Comparison of ENCODE assay signal across 44 cellular contexts in the genomic region with DNA sequence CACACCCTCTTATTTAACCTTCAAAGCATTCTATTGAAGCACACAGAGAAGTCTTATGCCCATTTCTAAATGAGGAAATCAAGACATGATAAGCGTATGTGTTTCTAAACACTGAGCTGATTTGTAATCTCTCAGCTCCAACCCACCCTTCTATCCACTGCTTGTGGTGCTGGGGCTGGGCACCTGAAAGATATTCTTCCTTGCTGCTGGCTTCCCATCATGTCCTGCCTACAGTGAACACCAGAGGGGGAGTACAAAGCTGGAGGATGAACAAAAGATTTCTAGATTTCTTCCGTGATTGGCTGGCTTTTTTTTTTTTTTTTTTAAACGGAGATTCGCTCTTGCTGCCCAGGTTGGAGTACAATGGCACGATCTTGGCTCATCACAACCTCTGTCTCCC. TPM values are rescaled to one million over a fixed set of nuclear protein-coding genes. Genes with fewer than 3 reads are reported as not detected.
"Had no signal": no experiment of that assay in that cellular context is flagged by ENCODE, and none has a peak within 500 bp of the region (broad histone marks: within the 10 kb centered on the region; RNA-seq: fewer than 3 reads in every experiment).

No MANE protein-coding gene starts in this region.

- H3K9me3 Mint-ChIP-seq: activated naive CD4-positive, alpha-beta T cell treated with anti-CD3 and anti-CD28 coated beads for 36 hours; activated naive CD4-positive, alpha-beta T cell treated with anti-CD3 and anti-CD28 coated beads, Interleukin-2, amount 10 ng/mL, durations not matched to agents 7 days and 5 days; activated naive CD4-positive, alpha-beta T cell treated with anti-CD3 and anti-CD28 coated beads, Interleukin-2, amount 50 U/mL, for 72 hours; activated naive CD8-positive, alpha-beta T cell treated with anti-CD3 and anti-CD28 coated beads, Interleukin-2, amount 10 ng/mL, durations not matched to agents 7 days and 5 days; activated T-cell treated with anti-CD3 and anti-CD28 coated beads, Interleukin-2, amount 50 U/mL, for 4 hours; activated T-cell treated with anti-CD3 and anti-CD28 coated beads, Interleukin-2, amount 50 U/mL, for 72 hours; activated T-helper 17 cell treated with anti-CD3 and anti-CD28 coated beads, Interleukin-2, amount 50 U/mL, for 72 hours; activated T-helper 2 cell treated with anti-CD3 and anti-CD28 coated beads, Interferon-gamma antibody, Interleukin-2, Interleukin-4, amounts not matched to agents 10 μg/mL and 5 μg/mL and 100 μg/mL, durations not matched to agents 14 hours and 24 hours and 36 hours; central memory CD8-positive, alpha-beta T cell had no signal

- H3K27me3 Mint-ChIP-seq: activated naive CD4-positive, alpha-beta T cell treated with anti-CD3 and anti-CD28 coated beads, Interleukin-2, amount 10 ng/mL, durations not matched to agents 7 days and 5 days; activated naive CD4-positive, alpha-beta T cell treated with anti-CD3 and anti-CD28 coated beads, Interleukin-2, amount 50 U/mL, for 24 hours; activated naive CD8-positive, alpha-beta T cell; activated naive CD8-positive, alpha-beta T cell treated with anti-CD3 and anti-CD28 coated beads for 36 hours; activated naive CD8-positive, alpha-beta T cell treated with anti-CD3 and anti-CD28 coated beads, Interleukin-2, amount 10 ng/mL, durations not matched to agents 7 days and 5 days; activated naive CD8-positive, alpha-beta T cell treated with anti-CD3 and anti-CD28 coated beads, Interleukin-2, amount 50 U/mL, for 24 hours; activated T-cell treated with anti-CD3 and anti-CD28 coated beads, Interleukin-2, amount 50 U/mL, for 24 hours; activated T-helper 17 cell treated with anti-CD3 and anti-CD28 coated beads, Interleukin-2, amount 50 U/mL, for 72 hours; brain; central memory CD8-positive, alpha-beta T cell had no signal

- H3K27me3 ChIP-seq: adrenal gland, ascending aorta, body of pancreas, brain microvascular endothelial cell, breast epithelium, cardiac muscle cell had no signal

- H3K4me3 ChIP-seq: adrenal gland, ascending aorta, body of pancreas, breast epithelium, cardiac muscle cell had no signal

- DNase-seq: activated effector memory CD4-positive, alpha-beta T cell treated with anti-CD3 and anti-CD28 coated beads, Interleukin-2, amount 50 U/mL, for 16 hours; activated effector memory CD4-positive, alpha-beta T cell treated with Interleukin-2 at 50 U/mL for 16 hours; activated gamma-delta T cell; activated gamma-delta T cell treated with Interleukin-2 at 50 U/mL for 16 hours; activated naive CD4-positive, alpha-beta T cell; activated naive CD4-positive, alpha-beta T cell treated with anti-CD3 and anti-CD28 coated beads for 36 hours; activated naive CD4-positive, alpha-beta T cell treated with anti-CD3 and anti-CD28 coated beads, Interleukin-2, amount 10 ng/mL, durations not matched to agents 7 days and 5 days; activated naive CD4-positive, alpha-beta T cell treated with anti-CD3 and anti-CD28 coated beads, Interleukin-2, amount 50 U/mL, for 16 hours; activated naive CD4-positive, alpha-beta T cell treated with Interleukin-2 at 50 U/mL for 16 hours; activated naive CD8-positive, alpha-beta T cell treated with anti-CD3 and anti-CD28 coated beads for 36 hours; activated naive CD8-positive, alpha-beta T cell treated with anti-CD3 and anti-CD28 coated beads, Interleukin-2, amount 10 ng/mL, durations not matched to agents 7 days and 5 days; activated naive CD8-positive, alpha-beta T cell treated with anti-CD3 and anti-CD28 coated beads, Interleukin-2, amount 50 U/mL, for 24 hours; activated T-cell treated with anti-CD3 and anti-CD28 coated beads, Interleukin-2, amount 50 U/mL, for 1 hour; activated T-cell treated with anti-CD3 and anti-CD28 coated beads, Interleukin-2, amount 50 U/mL, for 24 hours; activated T-cell treated with anti-CD3 and anti-CD28 coated beads, Interleukin-2, amount 50 U/mL, for 4 hours; activated T-cell treated with anti-CD3 and anti-CD28 coated beads, Interleukin-2, amount 50 U/mL, for 48 hours; activated T-cell treated with anti-CD3 and anti-CD28 coated beads, Interleukin-2, amount 50 U/mL, for 72 hours; adrenal gland; amniotic stem cell; amygdala; anterior cingulate cortex; aorta; body of pancreas; brain microvascular endothelial cell; caudate nucleus; central memory CD4-positive, alpha-beta T cell; cerebellar nuclear complex had no signal

- H3K4me1 Mint-ChIP-seq: activated naive CD4-positive, alpha-beta T cell treated with anti-CD3 and anti-CD28 coated beads, Interleukin-2, amount 10 ng/mL, durations not matched to agents 7 days and 5 days; activated naive CD8-positive, alpha-beta T cell treated with anti-CD3 and anti-CD28 coated beads for 36 hours; activated naive CD8-positive, alpha-beta T cell treated with anti-CD3 and anti-CD28 coated beads, Interleukin-2, amount 10 ng/mL, durations not matched to agents 7 days and 5 days; activated T-helper 17 cell treated with anti-CD3 and anti-CD28 coated beads, Interleukin-2, amount 50 U/mL, for 72 hours; brain; central memory CD8-positive, alpha-beta T cell had no signal

- H3K4me3 Mint-ChIP-seq: activated naive CD4-positive, alpha-beta T cell treated with anti-CD3 and anti-CD28 coated beads for 36 hours; activated naive CD4-positive, alpha-beta T cell treated with anti-CD3 and anti-CD28 coated beads, Interleukin-2, amount 10 ng/mL, durations not matched to agents 7 days and 5 days; activated naive CD4-positive, alpha-beta T cell treated with anti-CD3 and anti-CD28 coated beads, Interleukin-2, amount 50 U/mL, for 24 hours; activated naive CD8-positive, alpha-beta T cell; activated naive CD8-positive, alpha-beta T cell treated with anti-CD3 and anti-CD28 coated beads for 36 hours; activated naive CD8-positive, alpha-beta T cell treated with anti-CD3 and anti-CD28 coated beads, Interleukin-2, amount 10 ng/mL, durations not matched to agents 7 days and 5 days; activated naive CD8-positive, alpha-beta T cell treated with anti-CD3 and anti-CD28 coated beads, Interleukin-2, amount 50 U/mL, for 24 hours; activated T-cell treated with anti-CD3 and anti-CD28 coated beads, Interleukin-2, amount 50 U/mL, for 24 hours; activated T-cell treated with anti-CD3 and anti-CD28 coated beads, Interleukin-2, amount 50 U/mL, for 4 hours; activated T-cell treated with anti-CD3 and anti-CD28 coated beads, Interleukin-2, amount 50 U/mL, for 72 hours; activated T-helper 1 cell treated with anti-CD3 and anti-CD28 coated beads, Interleukin-12 subunit alpha, Interleukin-12 subunit beta, Interleukin-2, Interleukin-4 antibody, amounts not matched to agents 30 ng/mL and 10 ng/mL and 1 ng/mL, durations not matched to agents 14 hours and 24 hours and 36 hours; activated T-helper 17 cell treated with anti-CD3 and anti-CD28 coated beads, Interleukin-2, amount 50 U/mL, for 72 hours; brain; central memory CD8-positive, alpha-beta T cell had no signal

- H3K4me1 ChIP-seq: ascending aorta, body of pancreas, breast epithelium had no signal

- H3K27ac Mint-ChIP-seq: activated naive CD4-positive, alpha-beta T cell treated with anti-CD3 and anti-CD28 coated beads for 36 hours; activated naive CD4-positive, alpha-beta T cell treated with anti-CD3 and anti-CD28 coated beads, Interleukin-2, amount 10 ng/mL, durations not matched to agents 7 days and 5 days; activated naive CD4-positive, alpha-beta T cell treated with anti-CD3 and anti-CD28 coated beads, Interleukin-2, amount 50 U/mL, for 24 hours; activated naive CD8-positive, alpha-beta T cell treated with anti-CD3 and anti-CD28 coated beads for 36 hours; activated naive CD8-positive, alpha-beta T cell treated with anti-CD3 and anti-CD28 coated beads, Interleukin-2, amount 10 ng/mL, durations not matched to agents 7 days and 5 days; activated naive CD8-positive, alpha-beta T cell treated with anti-CD3 and anti-CD28 coated beads, Interleukin-2, amount 50 U/mL, for 24 hours; activated T-cell treated with anti-CD3 and anti-CD28 coated beads, Interleukin-2, amount 50 U/mL, for 24 hours; activated T-cell treated with anti-CD3 and anti-CD28 coated beads, Interleukin-2, amount 50 U/mL, for 72 hours; activated T-helper 1 cell treated with anti-CD3 and anti-CD28 coated beads, Interleukin-12 subunit alpha, Interleukin-12 subunit beta, Interleukin-2, Interleukin-4 antibody, amounts not matched to agents 30 ng/mL and 10 ng/mL and 1 ng/mL, durations not matched to agents 14 hours and 24 hours and 36 hours; activated T-helper 17 cell treated with anti-CD3 and anti-CD28 coated beads, Interleukin-2, amount 50 U/mL, for 72 hours; activated T-helper 2 cell treated with anti-CD3 and anti-CD28 coated beads, Interferon-gamma antibody, Interleukin-2, Interleukin-4, amounts not matched to agents 10 μg/mL and 5 μg/mL and 100 μg/mL, durations not matched to agents 14 hours and 24 hours and 36 hours; brain had no signal

- ATAC-seq: activated naive CD4-positive, alpha-beta T cell treated with anti-CD3 and anti-CD28 coated beads, Interleukin-2, amount 50 U/mL, for 72 hours; activated naive CD8-positive, alpha-beta T cell treated with anti-CD3 and anti-CD28 coated beads, Interleukin-2, amount 50 U/mL, for 24 hours; activated T-cell treated with anti-CD3 and anti-CD28 coated beads, Interleukin-2, amount 50 U/mL, for 4 hours; activated T-cell treated with anti-CD3 and anti-CD28 coated beads, Interleukin-2, amount 50 U/mL, for 72 hours; activated T-helper 17 cell treated with anti-CD3 and anti-CD28 coated beads, Interleukin-2, amount 50 U/mL, for 72 hours; body of pancreas had no signal

- FAIRE-seq: astrocyte, bronchial epithelial cell had no signal

- H3K27ac ChIP-seq: adrenal gland, ascending aorta, body of pancreas, brain microvascular endothelial cell, breast epithelium, cardiac muscle cell had no signal

- H3K9me3 ChIP-seq: adrenal gland, ascending aorta, body of pancreas, breast epithelium had no signal

RNA-seq across cellular contexts. Expression of a gene that starts 14.4 kb away (rescaled TPM):
- total RNA-seq: activated naive CD4-positive, alpha-beta T cell treated with anti-CD3 and anti-CD28 coated beads for 36 hours; activated naive CD4-positive, alpha-beta T cell treated with anti-CD3 and anti-CD28 coated beads, Interleukin-2, amount 50 U/mL, for 72 hours; activated naive CD8-positive, alpha-beta T cell treated with anti-CD3 and anti-CD28 coated beads for 36 hours; activated naive CD8-positive, alpha-beta T cell treated with anti-CD3 and anti-CD28 coated beads, Interleukin-2, amount 10 ng/mL, durations not matched to agents 7 days and 5 days; activated T-cell treated with anti-CD3 and anti-CD28 coated beads, Interleukin-2, amount 50 U/mL, for 4 hours; activated T-cell treated with anti-CD3 and anti-CD28 coated beads, Interleukin-2, amount 50 U/mL, for 72 hours; activated T-helper 1 cell treated with anti-CD3 and anti-CD28 coated beads, Interleukin-12 subunit alpha, Interleukin-12 subunit beta, Interleukin-2, Interleukin-4 antibody, amounts not matched to agents 30 ng/mL and 10 ng/mL and 1 ng/mL, durations not matched to agents 14 hours and 24 hours and 36 hours; activated T-helper 17 cell treated with anti-CD3 and anti-CD28 coated beads, Interleukin-2, amount 50 U/mL, for 72 hours; activated T-helper 2 cell treated with anti-CD3 and anti-CD28 coated beads, Interferon-gamma antibody, Interleukin-2, Interleukin-4, amounts not matched to agents 10 μg/mL and 5 μg/mL and 100 μg/mL, durations not matched to agents 14 hours and 24 hours and 36 hours; adrenal gland; aorta; ascending aorta; astrocyte; body of pancreas; breast epithelium; bronchial epithelial cell; cardiac muscle cell; cardiac septum; cerebellum; chondrocyte had no signal
- polyA plus RNA-seq: adipose tissue, adrenal gland, aorta, cardiac muscle cell had no signal

RNA-seq across cellular contexts. Expression of a gene that starts 20.6 kb away (rescaled TPM):
- total RNA-seq: activated naive CD4-positive, alpha-beta T cell treated with anti-CD3 and anti-CD28 coated beads for 36 hours; activated naive CD8-positive, alpha-beta T cell treated with anti-CD3 and anti-CD28 coated beads for 36 hours; activated naive CD8-positive, alpha-beta T cell treated with anti-CD3 and anti-CD28 coated beads, Interleukin-2, amount 10 ng/mL, durations not matched to agents 7 days and 5 days; aorta; ascending aorta; astrocyte; bronchial epithelial cell; cardiac muscle cell; cardiac septum; cerebellum; chondrocyte had no signal
- polyA plus RNA-seq: adipose tissue, aorta, cardiac muscle cell had no signal
